Comparison of ENCODE assay signal across 8 cellular contexts in genomic region chr3:197734667-197735318, GRCh38. TPM values are rescaled to one million over a fixed set of nuclear protein-coding genes. Genes with fewer than 3 reads are reported as not detected.
DNase-seq lines count a peak whose midpoint lies in the region; ATAC-seq, FAIRE-seq and TF ChIP-seq lines count a peak whose summit lies in the region.

No MANE protein-coding gene starts in this region.

- H3K4me3 ChIP-seq in CD8-positive, alpha-beta T cell (ENCODE audit: low read depth, low read length) = no peak overlapping the region
- H3K4me3 ChIP-seq in astrocyte (ENCODE audit: insufficient read depth, low read depth, low read length) = no peak overlapping the region

- H3K4me1 Mint-ChIP-seq in CD8-positive, alpha-beta T cell (ENCODE audit: low read depth) = peaks cover 47% of the 10 kb centered on the region
- H3K4me1 Mint-ChIP-seq in astrocyte (ENCODE audit: low read depth, unreplicated experiment) = peaks cover 16% of the 10 kb centered on the region

- H3K27me3 Mint-ChIP-seq in CD8-positive, alpha-beta T cell (ENCODE audit: low read depth) = no peaks in the 10 kb centered on the region
- no peaks in the 10 kb centered on the region for H3K27me3 Mint-ChIP-seq in astrocyte (ENCODE audit: low read depth, unreplicated experiment)

- H3K9me3 ChIP-seq in CD8-positive, alpha-beta T cell (ENCODE audit: low read length) = no peaks in the 10 kb centered on the region
- H3K9me3 ChIP-seq in astrocyte (ENCODE audit: insufficient read depth, low read depth, low read length) = no peaks in the 10 kb centered on the region

- H3K27ac Mint-ChIP-seq in CD8-positive, alpha-beta T cell = peak overlapping the region; percentile 10
- peak overlapping the region; percentile 7 for H3K27ac Mint-ChIP-seq in astrocyte (ENCODE audit: unreplicated experiment)

- H3K9ac ChIP-seq in astrocyte (ENCODE audit: low read length) = no peak overlapping the region

- peaks cover 23% of the 10 kb centered on the region for H3K4me1 ChIP-seq in CD8-positive, alpha-beta T cell (ENCODE audit: insufficient read depth, low read length)
- H3K4me1 ChIP-seq in astrocyte (ENCODE audit: insufficient read depth, low read length) = peaks cover 19% of the 10 kb centered on the region

- H2AFZ ChIP-seq in astrocyte (ENCODE audit: low read depth, low read length) = no peak overlapping the region

- peaks cover 43% of the 10 kb centered on the region for H3K79me2 ChIP-seq in astrocyte (ENCODE audit: insufficient read depth, low read length)

- no peak for TF ChIP-seq CTCF in CD8-positive, alpha-beta T cell (IDR thresholded peaks at IDR 0.05)
- TF ChIP-seq CTCF in astrocyte (IDR thresholded peaks at IDR 0.05; ENCODE audit: insufficient read depth, low read depth, low read length) = no peak

- intact Hi-C loops in CD8-positive, alpha-beta T cell (cut with DNase I, micrococcal nuclease) = loop anchor here in 1 of 2 experiments (10.0 kb wide), 1 partner anchor 440 kb away; the partner anchor contains the start of gene DLG1

- POLR2A ChIA-PET in CD8-positive, alpha-beta T cell (lab: Charles Lee) = interaction anchor here (0.6 to 3.0 kb wide), 3 partner anchors 23 to 135 kb away, joined by 3 to 17 read pairs (median 5); no protein-coding TSS in a partner anchor

- no peak for FAIRE-seq in astrocyte (lab: Jason Lieb, UNC)

- no peak overlapping the region for H3K4me2 ChIP-seq in astrocyte (ENCODE audit: low read length)

- peaks cover 9% of the 10 kb centered on the region for H4K20me1 ChIP-seq in astrocyte (ENCODE audit: insufficient read depth, low read length)

- no peak for DNase-seq in CD8-positive, alpha-beta T cell
- DNase-seq in astrocyte (ENCODE audit: low read depth) (no peak), AG08396 (ENCODE audit: low spot score) (no peak), NCI-H1048 (lab: John Stamatoyannopoulos, UW) (no peak)
- DNase-seq in activated CD4-positive, CD25-positive, alpha-beta regulatory T cell treated with anti-CD3 and anti-CD28 coated beads, Interleukin-2, amount 50 U/mL, for 72 hours = no peak

- no peak for ATAC-seq in CD8-positive, alpha-beta T cell
- ATAC-seq in GM19397 (IDR thresholded peaks at IDR 0.05; ENCODE audit: unreplicated experiment) (peak; percentile 33), HG03457 (IDR thresholded peaks at IDR 0.05; ENCODE audit: unreplicated experiment) (peak; percentile 36), HG03442 (IDR thresholded peaks at IDR 0.05; ENCODE audit: unreplicated experiment) (no peak)

- no peak overlapping the region for H3K27ac ChIP-seq in CD8-positive, alpha-beta T cell (ENCODE audit: low read depth, low read length)
- no peak overlapping the region for H3K27ac ChIP-seq in astrocyte (ENCODE audit: low read depth, low read length)

- H3K9me3 Mint-ChIP-seq in CD8-positive, alpha-beta T cell = no peaks in the 10 kb centered on the region
- H3K9me3 Mint-ChIP-seq in astrocyte (ENCODE audit: unreplicated experiment) = peaks cover 4% of the 10 kb centered on the region

- H3K36me3 Mint-ChIP-seq in CD8-positive, alpha-beta T cell = peaks cover 16% of the 10 kb centered on the region
- peaks cover 4% of the 10 kb centered on the region for H3K36me3 Mint-ChIP-seq in astrocyte (ENCODE audit: low read depth, unreplicated experiment)

- H3K27me3 ChIP-seq in CD8-positive, alpha-beta T cell (ENCODE audit: insufficient read depth, low read length) = no peaks in the 10 kb centered on the region
- no peaks in the 10 kb centered on the region for H3K27me3 ChIP-seq in astrocyte (ENCODE audit: insufficient read depth, low read length)

- peak overlapping the region; percentile 55 for H3K4me3 Mint-ChIP-seq in CD8-positive, alpha-beta T cell
- peak overlapping the region; percentile 67 for H3K4me3 Mint-ChIP-seq in astrocyte (ENCODE audit: unreplicated experiment)

- H3K36me3 ChIP-seq in CD8-positive, alpha-beta T cell (ENCODE audit: insufficient read depth, low read length) = no peaks in the 10 kb centered on the region
- peaks cover 2% of the 10 kb centered on the region for H3K36me3 ChIP-seq in astrocyte (ENCODE audit: insufficient read depth, low read length)

- CTCF ChIA-PET in CD8-positive, alpha-beta T cell (lab: Charles Lee) = interaction anchor here (0.6 kb wide), 1 partner anchor 301 kb away, joined by 3 read pairs; no protein-coding TSS in a partner anchor

RNA-seq across cellular contexts. Expression of gene RUBCN, which starts 1.9 kb away (rescaled TPM):
- total RNA-seq in CD8-positive, alpha-beta T cell = 10 to 100 TPM; 32.6 to 33.6 TPM
- 21.2 and 28.2 TPM in 2 replicates for total RNA-seq in astrocyte

RNA-seq across cellular contexts. Expression of gene FYTTD1, which starts 14.9 kb away (rescaled TPM):
- 10 to 100 TPM; 80.9 to 88.0 TPM for total RNA-seq in CD8-positive, alpha-beta T cell
- total RNA-seq in astrocyte = 82.8 and 89.1 TPM in 2 replicates

RNA-seq across cellular contexts. Expression of gene LRCH3, which starts 56.3 kb away (rescaled TPM):
- total RNA-seq in CD8-positive, alpha-beta T cell = 10 to 100 TPM; 37.1 to 39.7 TPM
- 42.1 and 49.6 TPM in 2 replicates for total RNA-seq in astrocyte

Comparison
In these comparisons a context has a peak if more than half of its experiments do, and no peak if none do; other contexts are left out.
1. ATAC-seq: peak in GM19397 (single experiment) and HG03457 (single experiment); none in CD8-positive, alpha-beta T cell (single experiment) and HG03442 (single experiment).